In genomic region chr2:83851066-83851465, GRCh38 we compare ENCODE assay signal across 15 cellular contexts.
DNase-seq lines count a peak whose midpoint lies in the region; ATAC-seq, FAIRE-seq and TF ChIP-seq lines count a peak whose summit lies in the region.
"Had no signal": no experiment of that assay in that cellular context is flagged by ENCODE, and none has a peak within 500 bp of the region (broad histone marks: within the 10 kb centered on the region; RNA-seq: fewer than 3 reads in every experiment).

No MANE protein-coding gene starts in this region.

- H3K4me3 Mint-ChIP-seq in stimulated activated naive CD8-positive, alpha-beta T cell treated with anti-CD3 and anti-CD28 coated beads, Interleukin-15, amount 100 ng/mL, for 72 hours = no peak overlapping the region
- H3K4me3 Mint-ChIP-seq: CD4-positive, CD25-positive, alpha-beta regulatory T cell; GM23338; H9 had no signal

- CTCF ChIA-PET in RWPE1 (lab: Yijun Ruan, JAX) = interaction anchor here (0.7 kb wide), 2 partner anchors 73 to 649 kb away, joined by 3 to 4 read pairs; no protein-coding TSS in a partner anchor

- peaks cover 0 to 5% of the 10 kb centered on the region in 2 donors for H3K9me3 Mint-ChIP-seq in stimulated activated naive CD8-positive, alpha-beta T cell treated with anti-CD3 and anti-CD28 coated beads, Interleukin-15, amount 100 ng/mL, for 72 hours

- H2AFZ ChIP-seq in smooth muscle cell (ENCODE audit: low read depth) = no peak overlapping the region
- H2AFZ ChIP-seq: GM23338 had no signal

- no peak overlapping the region for H3K27ac Mint-ChIP-seq in stimulated activated naive CD8-positive, alpha-beta T cell treated with anti-CD3 and anti-CD28 coated beads, Interleukin-15, amount 100 ng/mL, for 72 hours
- H3K27ac Mint-ChIP-seq: CD4-positive, CD25-positive, alpha-beta regulatory T cell; GM23338; H9 had no signal

- H3F3A ChIP-seq in smooth muscle cell (ENCODE audit: low read depth) = no peaks in the 10 kb centered on the region

- no peak overlapping the region for H3K4me2 ChIP-seq in smooth muscle cell
- H3K4me2 ChIP-seq: BLaER1 treated with 17β-estradiol and CSF1 and Interleukin-3, amounts not matched to agents 10 nM and 100 nM; GM23338 had no signal

- H3K4me3 ChIP-seq in bronchial epithelial cell (ENCODE audit: low read depth, low read length) = no peak overlapping the region
- no peak overlapping the region for H3K4me3 ChIP-seq in smooth muscle cell
- H3K4me3 ChIP-seq: BLaER1 treated with 17β-estradiol and CSF1 and Interleukin-3, amounts not matched to agents 10 nM and 100 nM; GM23338 had no signal

- 85% methylated on average over 5 of the region's 5 CpGs for WGBS in smooth muscle cell (ENCODE audit: low lambda C conversion rate)

- H3K27ac ChIP-seq in RWPE1 (peak overlapping the region; percentile 46), foreskin keratinocyte (no peak overlapping the region), smooth muscle cell (ENCODE audit: low read depth) (peak overlapping the region; percentile 50)
- H3K27ac ChIP-seq: BLaER1 treated with 17β-estradiol and CSF1 and Interleukin-3, amounts not matched to agents 10 nM and 100 nM had no signal

- FAIRE-seq in bronchial epithelial cell (lab: Jason Lieb, UNC) = no peak
- FAIRE-seq: GM18507 had no signal

- H3K9me3 ChIP-seq in smooth muscle cell (replicated peaks; ENCODE audit: low read depth) = no peaks in the 10 kb centered on the region

- H3K36me3 ChIP-seq in bronchial epithelial cell (ENCODE audit: control insufficient read depth, insufficient read depth, low read length) = no peaks in the 10 kb centered on the region
- no peaks in the 10 kb centered on the region for H3K36me3 ChIP-seq in smooth muscle cell (ENCODE audit: low read depth)
- H3K36me3 ChIP-seq: BLaER1 treated with 17β-estradiol and CSF1 and Interleukin-3, amounts not matched to agents 10 nM and 100 nM had no signal

- DNase-seq in RWPE1 (ENCODE audit: low spot score) = peak; percentile 80
- peak; percentile 95 for DNase-seq in bronchial epithelial cell (ENCODE audit: low read depth)
- DNase-seq in foreskin keratinocyte = peak; percentile 88 to 93
- DNase-seq in smooth muscle cell (lab: John Stamatoyannopoulos, UW; ENCODE audit: unreplicated experiment) = no peak
- DNase-seq in NCI-H82 (lab: John Stamatoyannopoulos, UW) = no peak
- no peak for DNase-seq in stimulated activated naive CD8-positive, alpha-beta T cell treated with anti-CD3 and anti-CD28 coated beads, Interleukin-15, amount 100 ng/mL, for 72 hours
- DNase-seq: ACHN; Calu3; CD4-positive, CD25-positive, alpha-beta regulatory T cell; DMS 273 treated with DMSO at 0.1 percent for 48 hours; H9 had no signal

- H3K79me2 ChIP-seq in smooth muscle cell (ENCODE audit: low read depth) = no peaks in the 10 kb centered on the region

- POLR2A ChIA-PET in RWPE1 (lab: Yijun Ruan, JAX; ENCODE audit: low non-redundant PET) = interaction anchor here (0.6 kb wide), 1 partner anchor 605 kb away, joined by 3 read pairs; no protein-coding TSS in a partner anchor

- H3K27me3 Mint-ChIP-seq in stimulated activated naive CD8-positive, alpha-beta T cell treated with anti-CD3 and anti-CD28 coated beads, Interleukin-15, amount 100 ng/mL, for 72 hours = no peaks in the 10 kb centered on the region
- H3K27me3 Mint-ChIP-seq: CD4-positive, CD25-positive, alpha-beta regulatory T cell had no signal

- TF ChIP-seq CTCF in RWPE1 (conservative IDR thresholded peaks at IDR 0.05; ENCODE audit: low read depth) (no peak), bronchial epithelial cell (IDR thresholded peaks at IDR 0.05; ENCODE audit: insufficient read depth, low read length, severe bottlenecking) (no peak), foreskin keratinocyte (conservative IDR thresholded peaks at IDR 0.05) (no peak), smooth muscle cell (IDR thresholded peaks at IDR 0.05; ENCODE audit: borderline replicate concordance, insufficient read depth, poor library complexity, severe bottlenecking) (no peak)

- ATAC-seq in foreskin keratinocyte = peak; percentile 92
- ATAC-seq in stimulated activated naive CD8-positive, alpha-beta T cell treated with anti-CD3 and anti-CD28 coated beads, Interleukin-15, amount 100 ng/mL, for 72 hours = no peak
- no peak for ATAC-seq in HG03045 (IDR thresholded peaks at IDR 0.05; ENCODE audit: unreplicated experiment)
- ATAC-seq: GM23338 had no signal

- no peaks in the 10 kb centered on the region for H3K4me1 Mint-ChIP-seq in stimulated activated naive CD8-positive, alpha-beta T cell treated with anti-CD3 and anti-CD28 coated beads, Interleukin-15, amount 100 ng/mL, for 72 hours
- H3K4me1 Mint-ChIP-seq: CD4-positive, CD25-positive, alpha-beta regulatory T cell; GM23338 had no signal

- no peaks in the 10 kb centered on the region for H4K20me1 ChIP-seq in smooth muscle cell (ENCODE audit: low read depth)
- H4K20me1 ChIP-seq: BLaER1 treated with 17β-estradiol and CSF1 and Interleukin-3, amounts not matched to agents 10 nM and 100 nM had no signal

- H3K4me1 ChIP-seq in foreskin keratinocyte = no peaks in the 10 kb centered on the region
- no peaks in the 10 kb centered on the region for H3K4me1 ChIP-seq in smooth muscle cell (ENCODE audit: low read depth)
- H3K4me1 ChIP-seq: BLaER1 treated with 17β-estradiol and CSF1 and Interleukin-3, amounts not matched to agents 10 nM and 100 nM had no signal

- H3K9ac ChIP-seq in smooth muscle cell (ENCODE audit: low read depth) = no peak overlapping the region
- H3K9ac ChIP-seq: BLaER1 treated with 17β-estradiol and CSF1 and Interleukin-3, amounts not matched to agents 10 nM and 100 nM had no signal

- H3K27me3 ChIP-seq in bronchial epithelial cell (ENCODE audit: control insufficient read depth, insufficient read depth, low read length) (no peaks in the 10 kb centered on the region), foreskin keratinocyte (no peaks in the 10 kb centered on the region), smooth muscle cell (ENCODE audit: low read depth) (no peaks in the 10 kb centered on the region)
- H3K27me3 ChIP-seq: BLaER1 treated with 17β-estradiol and CSF1 and Interleukin-3, amounts not matched to agents 10 nM and 100 nM had no signal

Comparison
In these comparisons a context has a peak if more than half of its experiments do, and no peak if none do; other contexts are left out.
1. DNase-seq: peak in RWPE1 (single experiment), bronchial epithelial cell (single experiment) and foreskin keratinocyte (2 of 2); none in smooth muscle cell (single experiment), NCI-H82 (single experiment) and stimulated activated naive CD8-positive, alpha-beta T cell treated with anti-CD3 and anti-CD28 coated beads, Interleukin-15, amount 100 ng/mL, for 72 hours (0 of 2).